ENCODE assay signal across 1 cellular context in the genomic region with DNA sequence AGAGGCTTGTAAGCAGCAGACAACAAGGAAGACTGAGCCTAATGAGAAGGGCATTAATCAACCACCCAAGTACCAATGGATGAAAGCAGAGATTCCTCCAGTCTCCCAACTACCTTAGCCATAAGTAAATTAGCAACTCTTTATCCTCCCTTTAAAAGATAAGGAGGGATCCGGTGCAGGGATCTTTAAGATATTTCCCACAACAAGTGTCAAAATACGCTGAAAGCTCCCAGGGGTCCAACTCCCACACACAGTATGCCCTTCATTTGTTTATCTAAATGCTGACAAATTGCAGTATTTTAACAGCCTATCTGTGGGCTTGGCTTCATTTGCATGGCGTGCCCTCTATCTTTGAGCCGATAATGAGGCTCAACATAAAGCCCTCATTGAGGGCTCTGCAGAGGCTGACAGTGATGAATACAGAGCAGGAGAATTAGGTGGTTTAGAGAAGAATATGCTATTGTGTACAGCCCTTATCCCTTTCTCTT.
TF ChIP-seq lines count a peak whose summit lies in the region.

No MANE protein-coding gene starts in this region.

TF ChIP-seq in GM23338, 12 proteins besides CTCF, POLR2A, EP300 and RAD21 (continued from another document):
- TF ChIP-seq EZH2 (IDR thresholded peaks at IDR 0.05; ENCODE audit: low read depth, unreplicated experiment) = no peak
- TF ChIP-seq JUNB (IDR thresholded peaks at IDR 0.05; ENCODE audit: unreplicated experiment) = no peak
- TF ChIP-seq NANOG (IDR thresholded peaks at IDR 0.05; ENCODE audit: borderline replicate concordance) = no peak
- TF ChIP-seq ZNF331 (CRISPR knock-in tag; IDR thresholded peaks at IDR 0.05; ENCODE audit: low read depth) = no peak
- no peak for TF ChIP-seq POLR2AphosphoS5 (IDR thresholded peaks at IDR 0.05; ENCODE audit: low read depth)
- TF ChIP-seq EZH2phosphoT487 (IDR thresholded peaks at IDR 0.05; ENCODE audit: unreplicated experiment) = no peak
- TF ChIP-seq, protein P1, sequence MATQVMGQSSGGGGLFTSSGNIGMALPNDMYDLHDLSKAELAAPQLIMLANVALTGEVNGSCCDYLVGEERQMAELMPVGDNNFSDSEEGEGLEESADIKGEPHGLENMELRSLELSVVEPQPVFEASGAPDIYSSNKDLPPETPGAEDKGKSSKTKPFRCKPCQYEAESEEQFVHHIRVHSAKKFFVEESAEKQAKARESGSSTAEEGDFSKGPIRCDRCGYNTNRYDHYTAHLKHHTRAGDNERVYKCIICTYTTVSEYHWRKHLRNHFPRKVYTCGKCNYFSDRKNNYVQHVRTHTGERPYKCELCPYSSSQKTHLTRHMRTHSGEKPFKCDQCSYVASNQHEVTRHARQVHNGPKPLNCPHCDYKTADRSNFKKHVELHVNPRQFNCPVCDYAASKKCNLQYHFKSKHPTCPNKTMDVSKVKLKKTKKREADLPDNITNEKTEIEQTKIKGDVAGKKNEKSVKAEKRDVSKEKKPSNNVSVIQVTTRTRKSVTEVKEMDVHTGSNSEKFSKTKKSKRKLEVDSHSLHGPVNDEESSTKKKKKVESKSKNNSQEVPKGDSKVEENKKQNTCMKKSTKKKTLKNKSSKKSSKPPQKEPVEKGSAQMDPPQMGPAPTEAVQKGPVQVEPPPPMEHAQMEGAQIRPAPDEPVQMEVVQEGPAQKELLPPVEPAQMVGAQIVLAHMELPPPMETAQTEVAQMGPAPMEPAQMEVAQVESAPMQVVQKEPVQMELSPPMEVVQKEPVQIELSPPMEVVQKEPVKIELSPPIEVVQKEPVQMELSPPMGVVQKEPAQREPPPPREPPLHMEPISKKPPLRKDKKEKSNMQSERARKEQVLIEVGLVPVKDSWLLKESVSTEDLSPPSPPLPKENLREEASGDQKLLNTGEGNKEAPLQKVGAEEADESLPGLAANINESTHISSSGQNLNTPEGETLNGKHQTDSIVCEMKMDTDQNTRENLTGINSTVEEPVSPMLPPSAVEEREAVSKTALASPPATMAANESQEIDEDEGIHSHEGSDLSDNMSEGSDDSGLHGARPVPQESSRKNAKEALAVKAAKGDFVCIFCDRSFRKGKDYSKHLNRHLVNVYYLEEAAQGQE (IDR thresholded peaks at IDR 0.05; ENCODE audit: unreplicated experiment) = no peak
